In the genomic region with DNA sequence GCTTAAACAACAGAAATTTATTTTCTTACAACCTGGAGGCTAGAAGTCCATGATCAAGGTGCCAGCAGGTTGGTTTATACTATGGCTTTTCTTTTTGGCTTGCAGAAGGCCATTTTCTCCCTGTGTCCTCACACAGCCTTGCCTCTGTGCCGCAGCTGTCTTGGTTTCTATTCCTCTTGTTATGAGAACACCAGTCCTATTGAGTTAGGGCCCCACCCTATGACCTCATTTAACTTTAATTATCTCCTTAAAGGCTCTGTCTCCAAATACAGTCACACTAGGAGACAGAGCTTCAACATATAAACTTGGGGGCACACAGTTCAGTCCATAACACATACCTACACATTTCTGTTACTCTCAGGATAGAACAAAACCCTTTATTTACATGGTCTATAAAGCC, we compare ENCODE assay signal across 9 cellular contexts. TPM values are rescaled to one million over a fixed set of nuclear protein-coding genes. Genes with fewer than 3 reads are reported as not detected.
A peak's percentile ranks its signal among the peaks of the same experiment; 100 is the strongest.
DNase-seq lines count a peak whose midpoint lies in the region; ATAC-seq lines count a peak whose summit lies in the region.
"Had no signal": no experiment of that assay in that cellular context is flagged by ENCODE, and none has a peak within 500 bp of the region (broad histone marks: within the 10 kb centered on the region; RNA-seq: fewer than 3 reads in every experiment).

No MANE protein-coding gene starts in this region.

- ATAC-seq in GM18520 (IDR thresholded peaks at IDR 0.05; ENCODE audit: unreplicated experiment) (peak; percentile 42), HG02610 (IDR thresholded peaks at IDR 0.05; ENCODE audit: unreplicated experiment) (peak; percentile 59)

- DNase-seq in NOMO-1 treated with DMSO at 0.1 percent for 48 hours (lab: John Stamatoyannopoulos, UW; ENCODE audit: unreplicated experiment) (peak; percentile 91), mesenteric fat pad (ENCODE audit: low spot score) (peak; percentile 33), NCI-H345 treated with DMSO at 0.1 percent for 48 hours (lab: John Stamatoyannopoulos, UW; ENCODE audit: unreplicated experiment) (no peak), NK-92 (lab: John Stamatoyannopoulos, UW; ENCODE audit: unreplicated experiment) (no peak), HuH-7 (ENCODE audit: low spot score) (no peak), KG1 (lab: John Stamatoyannopoulos, UW) (no peak)
- DNase-seq: NCI-H446 had no signal

RNA-seq across cellular contexts. Expression of a gene that starts 17.3 kb away (rescaled TPM):
- 677 TPM for total RNA-seq in mesenteric fat pad

Comparison
In these comparisons a context has a peak if more than half of its experiments do, and no peak if none do; other contexts are left out.
1. DNase-seq: peak in NOMO-1 treated with DMSO at 0.1 percent for 48 hours (single experiment) and mesenteric fat pad (single experiment); none in NCI-H345 treated with DMSO at 0.1 percent for 48 hours (single experiment), NK-92 (single experiment), HuH-7 (single experiment) and KG1 (single experiment).